ENCODE assay signal across 19 cellular contexts in the genomic region with DNA sequence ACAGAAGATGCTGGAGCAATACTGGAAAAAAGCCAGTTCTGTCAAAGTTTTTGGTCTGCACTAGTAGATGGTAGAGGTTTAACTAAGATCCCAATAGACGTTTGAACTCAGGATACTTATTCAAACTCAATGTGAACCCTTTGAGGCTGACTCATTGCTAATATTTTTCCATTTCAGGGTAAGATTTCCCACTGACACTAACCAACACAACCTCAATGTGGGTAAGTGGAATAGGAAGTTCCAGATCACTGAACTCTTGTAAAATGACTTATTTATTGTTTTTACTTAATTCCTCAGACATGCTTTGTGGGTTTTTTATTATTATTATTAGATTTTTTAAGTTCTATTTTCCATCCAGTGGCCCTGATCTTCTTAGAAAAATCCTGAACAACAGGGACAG.
DNase-seq lines count a peak whose midpoint lies in the region; ATAC-seq and TF ChIP-seq lines count a peak whose summit lies in the region.
"Had no signal": no experiment of that assay in that cellular context is flagged by ENCODE, and none has a peak within 500 bp of the region (broad histone marks: within the 10 kb centered on the region; RNA-seq: fewer than 3 reads in every experiment).

No MANE protein-coding gene starts in this region.

- no peak overlapping the region for H3K27ac Mint-ChIP-seq in activated T-helper 17 cell treated with anti-CD3 and anti-CD28 coated beads, Interleukin-2, amount 50 U/mL, for 72 hours
- H3K27ac Mint-ChIP-seq in stimulated activated naive CD8-positive, alpha-beta T cell treated with anti-CD3 and anti-CD28 coated beads, Interleukin-15, amount 100 ng/mL, for 72 hours = no peak overlapping the region
- H3K27ac Mint-ChIP-seq: CD14-positive monocyte had no signal

- no peak for TF ChIP-seq CTCF in brain microvascular endothelial cell (IDR thresholded peaks at IDR 0.05; ENCODE audit: low read depth, low read length, missing control alignments)

- no peaks in the 10 kb centered on the region for H3K36me3 Mint-ChIP-seq in activated T-helper 17 cell treated with anti-CD3 and anti-CD28 coated beads, Interleukin-2, amount 50 U/mL, for 72 hours (ENCODE audit: low read depth)
- H3K36me3 Mint-ChIP-seq: CD14-positive monocyte had no signal

- no peak for ATAC-seq in activated T-helper 17 cell treated with anti-CD3 and anti-CD28 coated beads, Interleukin-2, amount 50 U/mL, for 72 hours (replicated peaks)
- no peak for ATAC-seq in stimulated activated naive CD8-positive, alpha-beta T cell treated with anti-CD3 and anti-CD28 coated beads, Interleukin-15, amount 100 ng/mL, for 72 hours
- ATAC-seq: K562 had no signal

- in situ Hi-C loops in brain microvascular endothelial cell (cut with HindIII; ENCODE audit: low pct_ligation_motif_present, low sequenced_read_pairs) = no loop called here

- H3K4me3 Mint-ChIP-seq in activated T-helper 17 cell treated with anti-CD3 and anti-CD28 coated beads, Interleukin-2, amount 50 U/mL, for 72 hours = no peak overlapping the region
- no peak overlapping the region for H3K4me3 Mint-ChIP-seq in stimulated activated naive CD8-positive, alpha-beta T cell treated with anti-CD3 and anti-CD28 coated beads, Interleukin-15, amount 100 ng/mL, for 72 hours
- H3K4me3 Mint-ChIP-seq: CD14-positive monocyte had no signal

- no peaks in the 10 kb centered on the region for H3K36me3 ChIP-seq in brain microvascular endothelial cell (replicated peaks)
- H3K36me3 ChIP-seq: SJCRH30 had no signal

- H3K9me3 Mint-ChIP-seq in activated T-helper 17 cell treated with anti-CD3 and anti-CD28 coated beads, Interleukin-2, amount 50 U/mL, for 72 hours = peaks cover 12% of the 10 kb centered on the region
- H3K9me3 Mint-ChIP-seq in stimulated activated naive CD8-positive, alpha-beta T cell treated with anti-CD3 and anti-CD28 coated beads, Interleukin-15, amount 100 ng/mL, for 72 hours = peaks cover 13 to 36% of the 10 kb centered on the region in 2 donors

- H3K27me3 Mint-ChIP-seq in activated T-helper 17 cell treated with anti-CD3 and anti-CD28 coated beads, Interleukin-2, amount 50 U/mL, for 72 hours = no peaks in the 10 kb centered on the region
- no peaks in the 10 kb centered on the region for H3K27me3 Mint-ChIP-seq in stimulated activated naive CD8-positive, alpha-beta T cell treated with anti-CD3 and anti-CD28 coated beads, Interleukin-15, amount 100 ng/mL, for 72 hours

- peak overlapping the region; percentile 4 for H3K27ac ChIP-seq in brain microvascular endothelial cell
- H3K27ac ChIP-seq: SJCRH30 had no signal

- peak; percentile 3 for DNase-seq in H4 (ENCODE audit: low spot score)
- DNase-seq in brain microvascular endothelial cell = peak; percentile 38
- DNase-seq in kidney tubule cell (ENCODE audit: low spot score) = peak; percentile 25
- DNase-seq in smooth muscle cell of the brain vasculature (ENCODE audit: low read depth, low spot score) = peak; percentile 36
- DNase-seq in DMS53 (lab: John Stamatoyannopoulos, UW) = no peak
- no peak for DNase-seq in stimulated activated naive CD8-positive, alpha-beta T cell treated with anti-CD3 and anti-CD28 coated beads, Interleukin-15, amount 100 ng/mL, for 72 hours
- DNase-seq: AML-193, DMS79, MM.1S, NCI-H1092, NCI-H1436, NCI-H187 treated with DMSO at 0.1 percent for 48 hours, NCI-H2227 treated with DMSO at 0.1 percent for 48 hours, NCI-H510A treated with DMSO at 0.1 percent for 48 hours, NCI-H82 had no signal

- no peaks in the 10 kb centered on the region for H3K27me3 ChIP-seq in brain microvascular endothelial cell (replicated peaks)
- H3K27me3 ChIP-seq: SJCRH30 had no signal

- no peaks in the 10 kb centered on the region for H3K4me1 Mint-ChIP-seq in activated T-helper 17 cell treated with anti-CD3 and anti-CD28 coated beads, Interleukin-2, amount 50 U/mL, for 72 hours
- no peaks in the 10 kb centered on the region for H3K4me1 Mint-ChIP-seq in stimulated activated naive CD8-positive, alpha-beta T cell treated with anti-CD3 and anti-CD28 coated beads, Interleukin-15, amount 100 ng/mL, for 72 hours
- H3K4me1 Mint-ChIP-seq: CD14-positive monocyte had no signal

- H3K4me3 ChIP-seq in brain microvascular endothelial cell (ENCODE audit: low read depth, low read length) = no peak overlapping the region
- H3K4me3 ChIP-seq: K562, SJCRH30 had no signal

Comparison
In these comparisons a context has a peak if more than half of its experiments do, and no peak if none do; other contexts are left out.
1. DNase-seq: peak in H4 (single experiment), brain microvascular endothelial cell (single experiment), kidney tubule cell (single experiment) and smooth muscle cell of the brain vasculature (single experiment); none in DMS53 (single experiment) and stimulated activated naive CD8-positive, alpha-beta T cell treated with anti-CD3 and anti-CD28 coated beads, Interleukin-15, amount 100 ng/mL, for 72 hours (0 of 2).